In the genomic region with DNA sequence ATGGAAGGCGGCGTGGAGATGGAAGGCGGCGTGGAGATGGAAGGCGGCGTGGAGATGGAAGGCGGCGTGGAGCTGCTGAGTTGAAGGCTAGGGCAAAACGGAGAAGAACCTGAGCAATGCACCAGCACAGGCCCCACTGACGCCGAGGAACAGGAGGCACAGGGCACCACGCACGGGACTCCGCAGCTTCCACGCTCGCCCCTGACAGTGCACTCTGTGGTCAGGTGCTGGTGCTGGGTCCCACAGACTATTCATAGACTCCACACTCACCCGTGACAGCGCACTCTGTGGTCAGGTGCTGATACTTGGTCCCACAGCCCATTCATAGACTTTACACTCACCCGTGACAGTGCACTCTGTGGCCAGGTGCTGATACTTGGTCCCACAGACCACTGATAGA, we compare ENCODE assay signal across 16 cellular contexts. TPM values are rescaled to one million over a fixed set of nuclear protein-coding genes. Genes with fewer than 3 reads are reported as not detected.
A peak's percentile ranks its signal among the peaks of the same experiment; 100 is the strongest.
DNase-seq lines count a peak whose midpoint lies in the region; ATAC-seq, FAIRE-seq and TF ChIP-seq lines count a peak whose summit lies in the region.
"Had no signal": no experiment of that assay in that cellular context is flagged by ENCODE, and none has a peak within 500 bp of the region (broad histone marks: within the 10 kb centered on the region; RNA-seq: fewer than 3 reads in every experiment).

No MANE protein-coding gene starts in this region.

- FAIRE-seq in pancreas (lab: Jason Lieb, UNC): no peak
- FAIRE-seq: A204.1, D721Med, HTR-8/SVneo, RCC 7860 had no signal

- 86 to 91% methylated on average over 19 of the region's 19 CpGs for WGBS in esophagus squamous epithelium, 2 donors
- 85 to 88% methylated on average over 14 to 19 of the region's 19 CpGs for whole genome bisulfite sequencing in transverse colon (ENCODE audit: low coverage in 1 of 2), 2 donors
- WGBS in pancreas, 2 donors: 78 to 83% methylated on average over 13 to 19 of the region's 19 CpGs

- H3K27me3 ChIP-seq in HCT116 (ENCODE audit: insufficient read depth, low read length) (peaks cover 48% of the 10 kb centered on the region), esophagus squamous epithelium (no peaks in the 10 kb centered on the region), transverse colon (no peaks in the 10 kb centered on the region), pancreas (no peaks in the 10 kb centered on the region)

- POLR2A ChIA-PET in HCT116 (lab: Charles Lee): no interaction called here

- CTCF ChIA-PET in HCT116 (lab: Charles Lee): no interaction called here

- RAD21 ChIA-PET in HCT116 (lab: Charles Lee; ENCODE audit: low non-redundant PET in 1 of 2, low total read pairs in 2 of 2, uncharacterized antibody in 2 of 2, unreplicated experiment in 2 of 2): no interaction called here

- TF ChIP-seq CTCF in HCT116 (IDR thresholded peaks at IDR 0.05 in 2 of 3, conservative IDR thresholded peaks at IDR 0.05 in 1 of 3; ENCODE audit: borderline replicate concordance in 1 of 3, insufficient read depth in 1 of 3, low read depth in 2 of 3, low read length in 2 of 3): no peak
- TF ChIP-seq CTCF in esophagus squamous epithelium (IDR thresholded peaks at IDR 0.05): no peak
- TF ChIP-seq CTCF in osteocyte (IDR thresholded peaks at IDR 0.05): no peak
- TF ChIP-seq CTCF in transverse colon (IDR thresholded peaks at IDR 0.05): no peak
- no peak for TF ChIP-seq CTCF in pancreas (IDR thresholded peaks at IDR 0.05)

- no TSS peak for BruUV-seq in HCT116 (replicated peaks; lab: Mats Ljungman, UMichigan)

- no peak for DNase-seq in HCT116 (ENCODE audit: low read depth, low spot score)
- no peak for DNase-seq in esophagus squamous epithelium (lab: John Stamatoyannopoulos, UW)
- peak; percentile 73 for DNase-seq in osteocyte (ENCODE audit: extremely low spot score, unreplicated experiment)
- DNase-seq in transverse colon: no peak
- DNase-seq in KG1 (lab: John Stamatoyannopoulos, UW): no peak
- no peak for DNase-seq in left cardiac atrium
- no peak for DNase-seq in pancreas
- no peak for DNase-seq in activated T-helper 2 cell treated with anti-CD3 and anti-CD28 coated beads, Interferon-gamma antibody, Interleukin-2, Interleukin-4, amounts not matched to agents 10 μg/mL and 5 μg/mL and 100 μg/mL, durations not matched to agents 14 hours and 24 hours and 36 hours (ENCODE audit: low spot score)
- DNase-seq: CD4-positive, alpha-beta T cell; H9; NCI-H1436 treated with DMSO at 0.1 percent for 48 hours; NCI-H2081 had no signal

- H3K9me2 ChIP-seq in HCT116 (ENCODE audit: insufficient read depth): no peaks in the 10 kb centered on the region

- TF ChIP-seq RAD21 in HCT116 (IDR thresholded peaks at IDR 0.05; ENCODE audit: low read depth): no peak

- H3K36me3 Mint-ChIP-seq in osteocyte (ENCODE audit: unreplicated experiment): no peaks in the 10 kb centered on the region
- H3K36me3 Mint-ChIP-seq in activated T-helper 2 cell treated with anti-CD3 and anti-CD28 coated beads, Interferon-gamma antibody, Interleukin-2, Interleukin-4, amounts not matched to agents 10 μg/mL and 5 μg/mL and 100 μg/mL, durations not matched to agents 14 hours and 24 hours and 36 hours (ENCODE audit: low read depth): no peaks in the 10 kb centered on the region

- H3K4me3 Mint-ChIP-seq in osteocyte (ENCODE audit: unreplicated experiment): no peak overlapping the region
- no peak overlapping the region for H3K4me3 Mint-ChIP-seq in activated T-helper 2 cell treated with anti-CD3 and anti-CD28 coated beads, Interferon-gamma antibody, Interleukin-2, Interleukin-4, amounts not matched to agents 10 μg/mL and 5 μg/mL and 100 μg/mL, durations not matched to agents 14 hours and 24 hours and 36 hours (ENCODE audit: low read depth)
- H3K4me3 Mint-ChIP-seq: CD4-positive, alpha-beta T cell; H9 had no signal

- H3K9me3 Mint-ChIP-seq in osteocyte (ENCODE audit: unreplicated experiment): no peaks in the 10 kb centered on the region
- no peaks in the 10 kb centered on the region for H3K9me3 Mint-ChIP-seq in activated T-helper 2 cell treated with anti-CD3 and anti-CD28 coated beads, Interferon-gamma antibody, Interleukin-2, Interleukin-4, amounts not matched to agents 10 μg/mL and 5 μg/mL and 100 μg/mL, durations not matched to agents 14 hours and 24 hours and 36 hours
- H3K9me3 Mint-ChIP-seq: CD4-positive, alpha-beta T cell; H9 had no signal

- H4K20me1 ChIP-seq in HCT116 (ENCODE audit: insufficient read depth): no peaks in the 10 kb centered on the region

- no peak overlapping the region for H3K4me3 ChIP-seq in HCT116 (replicated peaks in 1 of 2; ENCODE audit: low read depth in 1 of 2, low read length in 2 of 2)
- no peak overlapping the region for H3K4me3 ChIP-seq in esophagus squamous epithelium
- no peak overlapping the region for H3K4me3 ChIP-seq in transverse colon
- no peak overlapping the region for H3K4me3 ChIP-seq in pancreas

- H3K27ac Mint-ChIP-seq in osteocyte (ENCODE audit: unreplicated experiment): no peak overlapping the region
- H3K27ac Mint-ChIP-seq in activated T-helper 2 cell treated with anti-CD3 and anti-CD28 coated beads, Interferon-gamma antibody, Interleukin-2, Interleukin-4, amounts not matched to agents 10 μg/mL and 5 μg/mL and 100 μg/mL, durations not matched to agents 14 hours and 24 hours and 36 hours: no peak overlapping the region
- H3K27ac Mint-ChIP-seq: CD4-positive, alpha-beta T cell; H9 had no signal

- H3K4me1 ChIP-seq in HCT116 (ENCODE audit: control insufficient read depth in 1 of 2, insufficient read depth in 2 of 2, low read length in 2 of 2) (no peaks in the 10 kb centered on the region), esophagus squamous epithelium (peaks cover 0 to 17% (median 0%) of the 10 kb centered on the region in 3 donors), transverse colon (peaks cover 0 to 9% (median 8%) of the 10 kb centered on the region in 4 donors), pancreas (no peaks in the 10 kb centered on the region)

- ATAC-seq in HCT116 (0 out of 2 replicates have a peak, but pooled peaks have one; percentile 15), left cardiac atrium (no peak), pancreas (no peak)

- H2AFZ ChIP-seq in HCT116 (ENCODE audit: low read depth, low read length, poor library complexity, severe bottlenecking): no peak overlapping the region

- H3K27ac ChIP-seq in HCT116 (ENCODE audit: low read depth, low read length): no peak overlapping the region
- peak overlapping the region in 3 of 4 donors; percentile 6 to 34 (median 13) for H3K27ac ChIP-seq in esophagus squamous epithelium
- peak overlapping the region; percentile 27 to 87 (median 84) for H3K27ac ChIP-seq in transverse colon
- no peak overlapping the region for H3K27ac ChIP-seq in pancreas

- no peaks in the 10 kb centered on the region for H3K4me1 Mint-ChIP-seq in osteocyte (ENCODE audit: unreplicated experiment)
- H3K4me1 Mint-ChIP-seq in activated T-helper 2 cell treated with anti-CD3 and anti-CD28 coated beads, Interferon-gamma antibody, Interleukin-2, Interleukin-4, amounts not matched to agents 10 μg/mL and 5 μg/mL and 100 μg/mL, durations not matched to agents 14 hours and 24 hours and 36 hours (ENCODE audit: low read depth): no peaks in the 10 kb centered on the region
- H3K4me1 Mint-ChIP-seq: H9 had no signal

- TF ChIP-seq POLR2A in HCT116 (IDR thresholded peaks at IDR 0.05; ENCODE audit: borderline replicate concordance, extremely low read depth, insufficient read depth, insufficient read length): no peak
- TF ChIP-seq POLR2A in esophagus squamous epithelium (IDR thresholded peaks at IDR 0.05): no peak
- no peak for TF ChIP-seq POLR2A in transverse colon (IDR thresholded peaks at IDR 0.05)

- no peaks in the 10 kb centered on the region for H3K9me3 ChIP-seq in HCT116 (ENCODE audit: control insufficient read depth in 1 of 2, insufficient read depth in 1 of 2, low read depth in 1 of 2, low read length in 2 of 2)
- no peaks in the 10 kb centered on the region for H3K9me3 ChIP-seq in esophagus squamous epithelium
- H3K9me3 ChIP-seq in transverse colon: no peaks in the 10 kb centered on the region
- no peaks in the 10 kb centered on the region for H3K9me3 ChIP-seq in pancreas

- intact Hi-C loops in HCT116 (cut with micrococcal nuclease): no loop called here
- intact Hi-C loops in esophagus squamous epithelium (cut with DNase I): no loop called here
- intact Hi-C loops in transverse colon (cut with DNase I; ENCODE audit: low total_unique reads): no loop called here
- intact Hi-C loops in left cardiac atrium (cut with DNase I): no loop called here
- intact Hi-C loops in pancreas (cut with DNase I): no loop called here
- intact Hi-C loops in activated T-helper 2 cell treated with anti-CD3 and anti-CD28 coated beads, Interferon-gamma antibody, Interleukin-2, Interleukin-4, amounts not matched to agents 10 μg/mL and 5 μg/mL and 100 μg/mL, durations not matched to agents 14 hours and 24 hours and 36 hours (cut with micrococcal nuclease): no loop called here

- in situ Hi-C loops in transverse colon (cut with MboI; ENCODE audit: low pct_ligation_motif_present in 1 of 4, low pct_unique_long_range_greater_than_20kb in 1 of 4, low sequenced_read_pairs in 3 of 4): no loop called here

- H3K9ac ChIP-seq in HCT116 (ENCODE audit: low read length): no peak overlapping the region

- no peaks in the 10 kb centered on the region for H3K27me3 Mint-ChIP-seq in osteocyte (ENCODE audit: unreplicated experiment)
- no peaks in the 10 kb centered on the region for H3K27me3 Mint-ChIP-seq in activated T-helper 2 cell treated with anti-CD3 and anti-CD28 coated beads, Interferon-gamma antibody, Interleukin-2, Interleukin-4, amounts not matched to agents 10 μg/mL and 5 μg/mL and 100 μg/mL, durations not matched to agents 14 hours and 24 hours and 36 hours (ENCODE audit: low read depth)

- H3K79me2 ChIP-seq in HCT116 (ENCODE audit: insufficient read depth, low read length): no peaks in the 10 kb centered on the region

- H3K36me3 ChIP-seq in HCT116 (ENCODE audit: control insufficient read depth in 1 of 2, insufficient read depth in 2 of 2, low read length in 2 of 2) (no peaks in the 10 kb centered on the region), esophagus squamous epithelium (no peaks in the 10 kb centered on the region), transverse colon (no peaks in the 10 kb centered on the region), pancreas (no peaks in the 10 kb centered on the region)

- TF ChIP-seq EP300 in transverse colon (IDR thresholded peaks at IDR 0.05; ENCODE audit: low read depth): no peak

- H3K4me2 ChIP-seq in HCT116 (ENCODE audit: low read length): no peak overlapping the region

RNA-seq across cellular contexts. Expression of a gene that starts 34.0 kb away (rescaled TPM):
- 0.12 TPM for total RNA-seq in HCT116 (2021; ENCODE audit: unreplicated experiment)
- polyA plus RNA-seq in HCT116 (2012): 0.05 and 0.11 TPM in 2 replicates
- total RNA-seq in esophagus squamous epithelium: 1 to 10 TPM; 2.5 to 9.2 (median 3.0) TPM
- total RNA-seq in osteocyte: not detected in 2 replicates
- total RNA-seq in transverse colon: 10 to 100 TPM in 3 of 4 donors, 1 to 10 TPM in 1; 7.8 to 19.1 (median 13.0) TPM
- 10 to 100 TPM; 12.5 to 17.0 TPM for total RNA-seq in left cardiac atrium
- total RNA-seq in pancreas: 1 to 10 TPM in 3 of 6 donors, under 1 TPM in 3; 0.46 to 3.9 (median 1.5) TPM
- polyA plus RNA-seq in pancreas: 1 to 10 TPM; 1.1 to 1.2 TPM
- not detected in 2 replicates for total RNA-seq in activated T-helper 2 cell treated with anti-CD3 and anti-CD28 coated beads, Interferon-gamma antibody, Interleukin-2, Interleukin-4, amounts not matched to agents 10 μg/mL and 5 μg/mL and 100 μg/mL, durations not matched to agents 14 hours and 24 hours and 36 hours
- total RNA-seq: CD4-positive, alpha-beta T cell had no signal

Comparison
In these comparisons a context has a peak if more than half of its experiments do, and no peak if none do; other contexts are left out.
1. H3K27ac ChIP-seq: peak in esophagus squamous epithelium (3 of 4) and transverse colon (4 of 4); none in HCT116 (single experiment) and pancreas (0 of 4).